19 cellular contexts compared by ENCODE assay signal in genomic region chr17:65522751-65523404, GRCh38. TPM values are rescaled to one million over a fixed set of nuclear protein-coding genes. Genes with fewer than 3 reads are reported as not detected.
DNase-seq lines count a peak whose midpoint lies in the region; ATAC-seq and FAIRE-seq lines count a peak whose summit lies in the region.
"Had no signal": no experiment of that assay in that cellular context is flagged by ENCODE, and none has a peak within 500 bp of the region (broad histone marks: within the 10 kb centered on the region; RNA-seq: fewer than 3 reads in every experiment).

No MANE protein-coding gene starts in this region.

- peaks cover 2% of the 10 kb centered on the region for H3K9me3 ChIP-seq in trophoblast cell (ENCODE audit: insufficient read depth, low read depth, low read length)
- H3K9me3 ChIP-seq: esophagus squamous epithelium, Peyer's patch had no signal

- H2BK12ac ChIP-seq in trophoblast cell (ENCODE audit: low read length): peak overlapping the region; percentile 51

- peak overlapping the region; percentile 80 for H3K27ac Mint-ChIP-seq in activated T-cell treated with anti-CD3 and anti-CD28 coated beads, Interleukin-2, amount 50 U/mL, for 24 hours
- H3K27ac Mint-ChIP-seq in central memory CD8-positive, alpha-beta T cell (ENCODE audit: low read depth): peak overlapping the region; percentile 79

- FAIRE-seq in HTR-8/SVneo (lab: Jason Lieb, UNC): peak; percentile 72

- ATAC-seq in central memory CD8-positive, alpha-beta T cell (replicated peaks; ENCODE audit: extremely low read depth, poor library complexity, severe bottlenecking): no peak
- no peak for ATAC-seq in GM21723 (IDR thresholded peaks at IDR 0.05; ENCODE audit: unreplicated experiment)
- ATAC-seq: left cardiac atrium had no signal

- peaks cover 2% of the 10 kb centered on the region for H3K36me3 Mint-ChIP-seq in activated T-cell treated with anti-CD3 and anti-CD28 coated beads, Interleukin-2, amount 50 U/mL, for 24 hours (ENCODE audit: low read depth)
- H3K36me3 Mint-ChIP-seq in central memory CD8-positive, alpha-beta T cell (ENCODE audit: insufficient read depth): peaks cover 8% of the 10 kb centered on the region

- no peak overlapping the region for H3K9ac ChIP-seq in trophoblast cell (ENCODE audit: low read length)

- peak overlapping the region; percentile 74 for H4K91ac ChIP-seq in trophoblast cell (ENCODE audit: low read depth, low read length)

- no peaks in the 10 kb centered on the region for H3K36me3 ChIP-seq in trophoblast cell (ENCODE audit: control insufficient read depth in 1 of 2, insufficient read depth in 2 of 2, low read length in 2 of 2)
- H3K36me3 ChIP-seq: esophagus squamous epithelium, Peyer's patch had no signal

- H2AFZ ChIP-seq in trophoblast cell (ENCODE audit: insufficient read depth, low read length, poor library complexity): no peak overlapping the region

- peaks cover 7 to 11% of the 10 kb centered on the region in 2 experiments for H3K4me1 ChIP-seq in trophoblast cell (ENCODE audit: control insufficient read depth in 1 of 2, insufficient read depth in 2 of 2, low read length in 2 of 2)
- H3K4me1 ChIP-seq: esophagus squamous epithelium had no signal

- peak overlapping the region; percentile 41 for H2BK120ac ChIP-seq in trophoblast cell (ENCODE audit: insufficient read depth, low read length, poor library complexity)

- H3K4me3 Mint-ChIP-seq in activated T-cell treated with anti-CD3 and anti-CD28 coated beads, Interleukin-2, amount 50 U/mL, for 24 hours: peak overlapping the region; percentile 12
- peak overlapping the region; percentile 51 for H3K4me3 Mint-ChIP-seq in central memory CD8-positive, alpha-beta T cell

- no peaks in the 10 kb centered on the region for H3K27me3 Mint-ChIP-seq in activated T-cell treated with anti-CD3 and anti-CD28 coated beads, Interleukin-2, amount 50 U/mL, for 24 hours
- peaks cover 4% of the 10 kb centered on the region for H3K27me3 Mint-ChIP-seq in central memory CD8-positive, alpha-beta T cell

- H3K23ac ChIP-seq in trophoblast cell (ENCODE audit: low read length): no peak overlapping the region

- DNase-seq in activated T-cell treated with anti-CD3 and anti-CD28 coated beads, Interleukin-2, amount 50 U/mL, for 24 hours: no peak
- DNase-seq in activated T-cell treated with anti-CD3 and anti-CD28 coated beads for 4 hours: no peak
- DNase-seq in HTR-8/SVneo (ENCODE audit: insufficient read length, low spot score): no peak
- DNase-seq in central memory CD8-positive, alpha-beta T cell (ENCODE audit: low spot score in 2 of 2): no peak
- no peak for DNase-seq in trophoblast cell
- DNase-seq in NCI-H2227 (lab: John Stamatoyannopoulos, UW; ENCODE audit: unreplicated experiment): no peak
- DNase-seq in inferior parietal cortex (ENCODE audit: extremely low spot score): no peak
- DNase-seq: amniotic stem cell; caudate nucleus; esophagus squamous epithelium; left cardiac atrium; mesenchymal stem cell; NCI-H1694; Peyer's patch; stimulated activated CD8-positive, alpha-beta memory T cell treated with anti-CD3 and anti-CD28 coated beads, Interleukin-4, amount 100 ng/mL, for 48 hours; T-helper 9 cell had no signal

- peaks cover 32% of the 10 kb centered on the region for H3K4me1 Mint-ChIP-seq in activated T-cell treated with anti-CD3 and anti-CD28 coated beads, Interleukin-2, amount 50 U/mL, for 24 hours (ENCODE audit: low read depth)
- peaks cover 25% of the 10 kb centered on the region for H3K4me1 Mint-ChIP-seq in central memory CD8-positive, alpha-beta T cell

- peaks cover 6% of the 10 kb centered on the region for H3K79me1 ChIP-seq in trophoblast cell (ENCODE audit: low read length)

- no peaks in the 10 kb centered on the region for H3K79me2 ChIP-seq in trophoblast cell (ENCODE audit: control insufficient read depth, insufficient read depth, low read length, poor library complexity)

- peak overlapping the region; percentile 28 for H3K14ac ChIP-seq in trophoblast cell (ENCODE audit: low read length)

- H4K8ac ChIP-seq in trophoblast cell (ENCODE audit: low read depth, low read length): peak overlapping the region; percentile 22

- H4K12ac ChIP-seq in trophoblast cell (ENCODE audit: low read depth, low read length): no peak overlapping the region

- H3K27me3 ChIP-seq in trophoblast cell (ENCODE audit: insufficient read depth, low read length): no peaks in the 10 kb centered on the region
- H3K27me3 ChIP-seq: esophagus squamous epithelium, Peyer's patch had no signal

- no peak overlapping the region for H3K4me2 ChIP-seq in trophoblast cell (ENCODE audit: low read length)

- no peak overlapping the region for H3K4me3 ChIP-seq in trophoblast cell (ENCODE audit: low read depth, low read length)
- H3K4me3 ChIP-seq: esophagus squamous epithelium, Peyer's patch, smooth muscle cell had no signal

- no peak overlapping the region for H3K27ac ChIP-seq in trophoblast cell (ENCODE audit: low read depth, low read length)
- H3K27ac ChIP-seq: esophagus squamous epithelium, HL-60, Peyer's patch had no signal

- no peak overlapping the region for H3K4ac ChIP-seq in trophoblast cell (ENCODE audit: low read depth, low read length)

- H2AK5ac ChIP-seq in trophoblast cell (ENCODE audit: low read length): no peak overlapping the region

- no CpG with 5 or more reads among the region's 14 CpGs for WGBS in trophoblast cell (ENCODE audit: extremely low coverage, insufficient coverage, insufficient read length)

- H3K9me3 Mint-ChIP-seq in activated T-cell treated with anti-CD3 and anti-CD28 coated beads, Interleukin-2, amount 50 U/mL, for 24 hours: no peaks in the 10 kb centered on the region
- H3K9me3 Mint-ChIP-seq in central memory CD8-positive, alpha-beta T cell: no peaks in the 10 kb centered on the region

- H2BK5ac ChIP-seq in trophoblast cell (ENCODE audit: low read depth, low read length, poor library complexity): no peak overlapping the region

- H3K18ac ChIP-seq in trophoblast cell (ENCODE audit: low read length): peak overlapping the region; percentile 29

RNA-seq across cellular contexts. Expression of gene AXIN2, which starts 38.6 kb away (rescaled TPM):
- 35.5 and 36.3 TPM in 2 replicates for polyA plus RNA-seq in trophoblast cell (2013)
